8 cellular contexts compared by ENCODE assay signal in genomic region chr1:150282558-150282958, GRCh38. TPM values are rescaled to one million over a fixed set of nuclear protein-coding genes. Genes with fewer than 3 reads are reported as not detected.
DNase-seq lines count a peak whose midpoint lies in the region; ATAC-seq and TF ChIP-seq lines count a peak whose summit lies in the region.

No MANE protein-coding gene starts in this region.

- peak overlapping the region; percentile 40 for H2AK5ac ChIP-seq in IMR-90 (ENCODE audit: low read depth, low read length)

- no peak overlapping the region for H3K56ac ChIP-seq in IMR-90 (ENCODE audit: extremely low read depth, insufficient read depth, low read length)

- H3K4me1 ChIP-seq in IMR-90 (ENCODE audit: control insufficient read depth, insufficient read depth, low read length) (peaks cover 5% of the 10 kb centered on the region), muscle layer of duodenum (ENCODE audit: control insufficient read depth in 1 of 2, insufficient read depth in 2 of 2, low read length in 2 of 2) (peaks cover 10 to 19% of the 10 kb centered on the region in 2 donors)

- CTCF ChIA-PET in IMR-90 (lab: Yijun Ruan, JAX), result interaction anchor here (0.6 to 3.8 kb wide), 2 partner anchors 27 to 76 kb away, joined by 4 to 31 read pairs; no protein-coding TSS in a partner anchor

- peak overlapping the region; percentile 92 for H2AFZ ChIP-seq in IMR-90 (replicated peaks; ENCODE audit: low read length, poor library complexity)

- intact Hi-C loops in IMR-90 (cut with micrococcal nuclease), result loop anchor here (5.0 kb wide), 1 partner anchor 45 kb away; the partner anchor contains the start of gene ANP32E

- no peaks in the 10 kb centered on the region for H4K20me1 ChIP-seq in IMR-90 (ENCODE audit: insufficient read depth, low read length)

- peak overlapping the region; percentile 60; the same call in 1 of the 2 replicates for H2BK120ac ChIP-seq in IMR-90 (ENCODE audit: low read depth, low read length)

- H3K9me3 ChIP-seq in IMR-90 (ENCODE audit: control insufficient read depth, insufficient read depth, low read length) (no peaks in the 10 kb centered on the region), muscle layer of duodenum (ENCODE audit: control insufficient read depth in 1 of 2, low read length in 2 of 2) (no peaks in the 10 kb centered on the region)

- TF ChIP-seq CTCF in 22Rv1 (IDR thresholded peaks at IDR 0.05), result no peak
- TF ChIP-seq CTCF in IMR-90 (conservative IDR thresholded peaks at IDR 0.05; ENCODE audit: low read depth, low read length), result no peak
- TF ChIP-seq CTCF in coronary artery (IDR thresholded peaks at IDR 0.05), result no peak

- H3K79me1 ChIP-seq in IMR-90 (ENCODE audit: low read depth in 1 of 2, low read length in 2 of 2), result peaks cover 17 to 21% of the 10 kb centered on the region in 2 experiments; a peak in 3 of 4 replicates

- peak overlapping the region; percentile 82 for H3K14ac ChIP-seq in IMR-90 (replicated peaks; ENCODE audit: low read depth, low read length)

- H3K9ac ChIP-seq in IMR-90 (ENCODE audit: low read depth, low read length), result peak overlapping the region; percentile 54

- H3K4me2 ChIP-seq in IMR-90 (ENCODE audit: low read depth, low read length), result peak overlapping the region; percentile 84

- peak overlapping the region; percentile 58 for H4K91ac ChIP-seq in IMR-90 (ENCODE audit: insufficient read depth, low read depth, low read length)

- no peaks in the 10 kb centered on the region for H3K9me1 ChIP-seq in IMR-90 (ENCODE audit: insufficient read depth, low read length)

- H3K36me3 ChIP-seq in IMR-90 (ENCODE audit: control insufficient read depth, insufficient read depth, low read length) (peaks cover 11% of the 10 kb centered on the region), muscle layer of duodenum (ENCODE audit: control insufficient read depth in 1 of 2, insufficient read depth in 2 of 2, low read length in 2 of 2) (peaks cover 4 to 26% of the 10 kb centered on the region in 2 donors)

- dilution Hi-C loops in IMR-90 (cut with HindIII; ENCODE audit: low sequenced_read_pairs, unreplicated experiment), result no loop called here

- TF ChIP-seq POLR2A in IMR-90 (IDR thresholded peaks at IDR 0.05; ENCODE audit: low read depth, low read length), result peak; percentile 63; the same call in 1 of the 2 replicates

- peak overlapping the region; percentile 93 for H2AK9ac ChIP-seq in IMR-90 (replicated peaks; ENCODE audit: low read depth, low read length, poor library complexity)

- no peak; the same call in 1 of the 2 replicates for ATAC-seq in IMR-90 (ENCODE audit: low read depth)
- ATAC-seq in HG02840 (IDR thresholded peaks at IDR 0.05; ENCODE audit: low FRiP score, unreplicated experiment), result no peak

- no TSS peak for BruUV-seq in IMR-90 (replicated peaks; lab: Mats Ljungman, UMichigan)

- H3K27ac ChIP-seq in 22Rv1 (peak overlapping the region; percentile 89), IMR-90 (ENCODE audit: insufficient read depth, low read length) (peak overlapping the region; percentile 13; the same call in 1 of the 2 replicates), coronary artery (peak overlapping the region; percentile 67 to 98), muscle layer of duodenum (ENCODE audit: low read length) (peak overlapping the region; percentile 60)

- H3K4ac ChIP-seq in IMR-90 (ENCODE audit: low read depth, low read length), result peak overlapping the region; percentile 70

- H2BK5ac ChIP-seq in IMR-90 (ENCODE audit: low read depth, low read length, poor library complexity, severe bottlenecking), result peak overlapping the region; percentile 32

- peak overlapping the region; percentile 28; the same call in 1 of the 3 replicates for H2BK15ac ChIP-seq in IMR-90 (ENCODE audit: low read depth, low read length)

- 0 out of 2 replicates have a peak overlapping the region, but pooled peaks have one; percentile 12 for H4K5ac ChIP-seq in IMR-90 (ENCODE audit: low read depth, low read length)

- POLR2A ChIA-PET in IMR-90 (lab: Charles Lee; ENCODE audit: unreplicated experiment), result interaction anchor here (0.6 kb wide), 1 partner anchor 10 kb away, joined by 5 read pairs; no protein-coding TSS in a partner anchor

- no peaks in the 10 kb centered on the region for H3K27me3 ChIP-seq in IMR-90 (ENCODE audit: control insufficient read depth, insufficient read depth, low read length)
- no peaks in the 10 kb centered on the region for H3K27me3 ChIP-seq in muscle layer of duodenum (ENCODE audit: low read depth, low read length)

- peak overlapping the region; percentile 82 for H3K23ac ChIP-seq in IMR-90 (ENCODE audit: low read depth, low read length)

- H4K8ac ChIP-seq in IMR-90 (ENCODE audit: low read depth in 2 of 2, low read length in 2 of 2), result peak overlapping the region in 1 of 2 experiments; percentile 61; a peak in 2 of 4 replicates

- WGBS in IMR-90 (ENCODE audit: extremely low coverage in 2 of 2, insufficient read length in 1 of 2), 2 experiments, result 2% methylated on average over 9 of the region's 21 CpGs; no CpG with 5 or more reads in 1 of the 2 experiments

- no peak overlapping the region for H3K18ac ChIP-seq in IMR-90 (ENCODE audit: low read depth, low read length)

- in situ Hi-C loops in IMR-90 (cut with MboI; ENCODE audit: low sequenced_read_pairs), result no loop called here

- H3K4me3 ChIP-seq in IMR-90 (ENCODE audit: insufficient read depth, low read depth, low read length), result peak overlapping the region; percentile 58
- peak overlapping the region; percentile 81 for H3K4me3 ChIP-seq in coronary artery
- H3K4me3 ChIP-seq in muscle layer of duodenum (ENCODE audit: low read depth in 1 of 2, low read length in 2 of 2), result peak overlapping the region; percentile 65 to 76

- H2BK20ac ChIP-seq in IMR-90 (ENCODE audit: low read depth, low read length), result no peak overlapping the region

- peak; percentile 22 for DNase-seq in IMR-90
- DNase-seq in coronary artery (ENCODE audit: low spot score), result no peak
- DNase-seq in NOMO-1 treated with DMSO at 0.1 percent for 48 hours (lab: John Stamatoyannopoulos, UW; ENCODE audit: unreplicated experiment), result no peak
- no peak for DNase-seq in central memory CD4-positive, alpha-beta T cell
- DNase-seq in germinal center (ENCODE audit: low spot score), result no peak

- TF ChIP-seq RAD21 in IMR-90 (IDR thresholded peaks at IDR 0.05; ENCODE audit: low read length), result no peak

TF ChIP-seq in IMR-90, 13 proteins besides CTCF, POLR2A, EP300 and RAD21:
- TF ChIP-seq USF2 (IDR thresholded peaks at IDR 0.05; ENCODE audit: low read depth, low read length) (no peak), MXI1 (IDR thresholded peaks at IDR 0.05; ENCODE audit: borderline replicate concordance, low read depth, low read length) (no peak), RFX5 (IDR thresholded peaks at IDR 0.05; ENCODE audit: low read depth, low read length) (no peak), FOS (IDR thresholded peaks at IDR 0.05; ENCODE audit: low read depth, low read length) (no peak), SMC3 (IDR thresholded peaks at IDR 0.05; ENCODE audit: low read depth, low read length) (no peak), NFE2L2 (IDR thresholded peaks at IDR 0.05; ENCODE audit: low read depth, low read length) (no peak), CEBPB (IDR thresholded peaks at IDR 0.05; ENCODE audit: low read depth, low read length) (no peak), MAZ (IDR thresholded peaks at IDR 0.05; ENCODE audit: borderline replicate concordance, low read depth, low read length) (no peak), ELK1 (IDR thresholded peaks at IDR 0.05; ENCODE audit: borderline replicate concordance, low read depth, low read length) (no peak), MAFK (IDR thresholded peaks at IDR 0.05; ENCODE audit: low read depth, low read length) (no peak)

RNA-seq across cellular contexts. Expression of gene CIART, which starts 0.2 kb away (rescaled TPM):
- 13.9 and 18.1 TPM in 2 replicates for total RNA-seq in IMR-90 (2012; rRNA removed)
- polyA plus RNA-seq in IMR-90 (2012; rRNA removed), result 15.5 and 16.5 TPM in 2 replicates
- polyA plus RNA-seq in IMR-90 (2012; cell fraction: cytosol; rRNA removed), result 6.7 and 7.0 TPM in 2 replicates
- 16.7 and 41.5 TPM in 2 replicates for polyA plus RNA-seq in IMR-90 (2012; cell fraction: nucleus; rRNA removed; ENCODE audit: low replicate concordance)

RNA-seq across cellular contexts. Expression of gene C1orf54, which starts 10.0 kb away (rescaled TPM):
- 30.3 and 33.5 TPM in 2 replicates for total RNA-seq in IMR-90 (2012; rRNA removed)
- polyA plus RNA-seq in IMR-90 (2012; rRNA removed), result 39.6 and 44.2 TPM in 2 replicates
- 19.7 and 26.8 TPM in 2 replicates for polyA plus RNA-seq in IMR-90 (2012; cell fraction: cytosol; rRNA removed)
- 2.4 and 30.1 TPM in 2 replicates for polyA plus RNA-seq in IMR-90 (2012; cell fraction: nucleus; rRNA removed; ENCODE audit: low replicate concordance)

RNA-seq across cellular contexts. Expression of gene MRPS21, which starts 11.1 kb away (rescaled TPM):
- 45.5 and 52.3 TPM in 2 replicates for total RNA-seq in IMR-90 (2012; rRNA removed)
- polyA plus RNA-seq in IMR-90 (2012; rRNA removed), result 74.6 and 76.6 TPM in 2 replicates
- polyA plus RNA-seq in IMR-90 (2012; cell fraction: cytosol; rRNA removed), result 19.4 and 26.4 TPM in 2 replicates
- 22.7 and 143 TPM in 2 replicates for polyA plus RNA-seq in IMR-90 (2012; cell fraction: nucleus; rRNA removed; ENCODE audit: low replicate concordance)

RNA-seq across cellular contexts. Expression of gene APH1A, which starts 13.7 kb away (rescaled TPM):
- total RNA-seq in IMR-90 (2012; rRNA removed), result 61.9 and 62.0 TPM in 2 replicates
- 92.1 and 94.2 TPM in 2 replicates for polyA plus RNA-seq in IMR-90 (2012; rRNA removed)
- 83.6 and 113 TPM in 2 replicates for polyA plus RNA-seq in IMR-90 (2012; cell fraction: cytosol; rRNA removed)
- 78.3 and 108 TPM in 2 replicates for polyA plus RNA-seq in IMR-90 (2012; cell fraction: nucleus; rRNA removed; ENCODE audit: low replicate concordance)

RNA-seq across cellular contexts. Expression of gene CA14, which starts 25.0 kb away (rescaled TPM):
- total RNA-seq in IMR-90 (2012; rRNA removed), result not detected in 2 replicates
- not detected in 2 replicates for polyA plus RNA-seq in IMR-90 (2012; rRNA removed)
- 0.02 TPM in 1 of 2 replicates, not detected in the other for polyA plus RNA-seq in IMR-90 (2012; cell fraction: cytosol; rRNA removed)
- 0.04 and 0.10 TPM in 2 replicates for polyA plus RNA-seq in IMR-90 (2012; cell fraction: nucleus; rRNA removed; ENCODE audit: low replicate concordance)

Comparison
In these comparisons a context has a peak if more than half of its experiments do, and no peak if none do; other contexts are left out.
1. H3K27ac ChIP-seq: peak in every context shown above with its lines; median percentile 89 in 22Rv1; 82 in coronary artery; 60 in muscle layer of duodenum; 13 in IMR-90.